ENCODE assay signal across 20 cellular contexts in the genomic region with DNA sequence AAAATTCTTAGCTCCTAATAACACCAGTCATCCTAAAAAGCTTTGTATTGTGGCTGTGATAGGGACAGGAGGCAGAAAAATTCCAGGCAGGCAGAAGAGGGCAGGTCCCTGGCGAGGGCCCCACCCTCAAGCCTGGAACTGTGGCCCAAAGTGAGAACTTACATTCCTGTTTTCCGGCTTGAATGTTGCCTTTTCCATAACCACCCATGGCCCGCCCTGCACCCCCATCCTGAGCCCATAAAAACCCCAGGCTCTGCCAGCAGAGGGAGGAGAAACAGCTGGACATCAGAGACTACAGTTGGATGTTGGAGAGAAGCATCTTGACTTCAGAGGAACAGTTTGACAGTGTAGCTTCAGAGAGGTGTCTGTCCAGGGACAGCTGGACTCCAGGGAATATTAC. TPM values are rescaled to one million over a fixed set of nuclear protein-coding genes. Genes with fewer than 3 reads are reported as not detected.
DNase-seq lines count a peak whose midpoint lies in the region; ATAC-seq and TF ChIP-seq lines count a peak whose summit lies in the region.
"Had no signal": no experiment of that assay in that cellular context is flagged by ENCODE, and none has a peak within 500 bp of the region (broad histone marks: within the 10 kb centered on the region; RNA-seq: fewer than 3 reads in every experiment).

No MANE protein-coding gene starts in this region.

- no peaks in the 10 kb centered on the region for H3K36me3 Mint-ChIP-seq in activated T-helper 17 cell treated with anti-CD3 and anti-CD28 coated beads, Interleukin-2, amount 50 U/mL, for 72 hours (ENCODE audit: low read depth)
- H3K36me3 Mint-ChIP-seq: activated CD4-positive, alpha-beta memory T cell treated with anti-CD3 and anti-CD28 coated beads for 36 hours; activated naive CD4-positive, alpha-beta T cell treated with anti-CD3 and anti-CD28 coated beads, Interleukin-2, amount 50 U/mL, for 72 hours had no signal

- H3K4me1 ChIP-seq in colonic mucosa (no peaks in the 10 kb centered on the region), right atrium auricular region (peaks cover 0 to 23% of the 10 kb centered on the region in 2 donors), sigmoid colon (no peaks in the 10 kb centered on the region)
- H3K4me1 ChIP-seq: BE2C had no signal

- no peak for ATAC-seq in HG02610 (IDR thresholded peaks at IDR 0.05; ENCODE audit: unreplicated experiment)
- no peak for ATAC-seq in activated T-helper 17 cell treated with anti-CD3 and anti-CD28 coated beads, Interleukin-2, amount 50 U/mL, for 72 hours (replicated peaks)
- ATAC-seq: activated naive CD4-positive, alpha-beta T cell treated with anti-CD3 and anti-CD28 coated beads, Interleukin-2, amount 50 U/mL, for 72 hours; activated T-cell treated with anti-CD3 and anti-CD28 coated beads, Interleukin-2, amount 50 U/mL, for 72 hours had no signal

- H3K27me3 ChIP-seq in colonic mucosa (no peaks in the 10 kb centered on the region), right atrium auricular region (no peaks in the 10 kb centered on the region), sigmoid colon (no peaks in the 10 kb centered on the region)
- H3K27me3 ChIP-seq: BE2C, tibial nerve had no signal

- no peaks in the 10 kb centered on the region for H3K9me3 ChIP-seq in colonic mucosa
- no peaks in the 10 kb centered on the region for H3K9me3 ChIP-seq in right atrium auricular region
- H3K9me3 ChIP-seq in sigmoid colon: no peaks in the 10 kb centered on the region
- H3K9me3 ChIP-seq: BE2C, tibial nerve had no signal

- H3K27ac Mint-ChIP-seq in activated T-helper 17 cell treated with anti-CD3 and anti-CD28 coated beads, Interleukin-2, amount 50 U/mL, for 72 hours: no peak overlapping the region
- H3K27ac Mint-ChIP-seq: activated CD4-positive, alpha-beta memory T cell treated with anti-CD3 and anti-CD28 coated beads for 36 hours; activated naive CD4-positive, alpha-beta T cell treated with anti-CD3 and anti-CD28 coated beads, Interleukin-2, amount 50 U/mL, for 72 hours; activated T-cell treated with anti-CD3 and anti-CD28 coated beads, Interleukin-2, amount 50 U/mL, for 72 hours had no signal

- peak; percentile 53 for DNase-seq in DMS 273 (lab: John Stamatoyannopoulos, UW; ENCODE audit: unreplicated experiment)
- DNase-seq in DMS 273 treated with DMSO at 0.1 percent for 48 hours (lab: John Stamatoyannopoulos, UW): no peak
- DNase-seq in colonic mucosa: peak; percentile 34
- DNase-seq in right atrium auricular region (ENCODE audit: low spot score): peak; percentile 58
- peak; percentile 59 for DNase-seq in sigmoid colon
- DNase-seq in cerebellum (ENCODE audit: low spot score): no peak
- DNase-seq: activated CD4-positive, alpha-beta memory T cell treated with anti-CD3 and anti-CD28 coated beads for 36 hours; activated T-cell treated with anti-CD3 and anti-CD28 coated beads, Interleukin-2, amount 50 U/mL, for 72 hours; BE2C; NCI-H1694; stimulated activated CD4-positive, alpha-beta T cell treated with anti-CD3 and anti-CD28 coated beads, Interleukin-1b, Interleukin-23, amount 100 ng/mL, for 48 hours; stimulated activated naive CD4-positive, alpha-beta T cell treated with Interleukin-2 at 50 U/mL for 16 hours had no signal

- TF ChIP-seq CTCF in colonic mucosa (IDR thresholded peaks at IDR 0.05): no peak
- no peak for TF ChIP-seq CTCF in right atrium auricular region (IDR thresholded peaks at IDR 0.05)
- TF ChIP-seq CTCF in sigmoid colon (IDR thresholded peaks at IDR 0.05): no peak

- intact Hi-C loops in colonic mucosa (cut with DNase I): no loop called here
- intact Hi-C loops in sigmoid colon (cut with DNase I): no loop called here

- 31 to 69% methylated on average over 3 of the region's 3 CpGs for WGBS in sigmoid colon, 2 donors

- H3K36me3 ChIP-seq in colonic mucosa (no peaks in the 10 kb centered on the region), right atrium auricular region (no peaks in the 10 kb centered on the region), sigmoid colon (no peaks in the 10 kb centered on the region)
- H3K36me3 ChIP-seq: BE2C, tibial nerve had no signal

- no peak overlapping the region for H3K4me3 Mint-ChIP-seq in activated T-helper 17 cell treated with anti-CD3 and anti-CD28 coated beads, Interleukin-2, amount 50 U/mL, for 72 hours
- H3K4me3 Mint-ChIP-seq: activated CD4-positive, alpha-beta memory T cell treated with anti-CD3 and anti-CD28 coated beads for 36 hours; activated T-cell treated with anti-CD3 and anti-CD28 coated beads, Interleukin-2, amount 50 U/mL, for 72 hours had no signal

- no peaks in the 10 kb centered on the region for H3K9me3 Mint-ChIP-seq in activated T-helper 17 cell treated with anti-CD3 and anti-CD28 coated beads, Interleukin-2, amount 50 U/mL, for 72 hours
- H3K9me3 Mint-ChIP-seq: activated CD4-positive, alpha-beta memory T cell treated with anti-CD3 and anti-CD28 coated beads for 36 hours; activated naive CD4-positive, alpha-beta T cell treated with anti-CD3 and anti-CD28 coated beads, Interleukin-2, amount 50 U/mL, for 72 hours; activated T-cell treated with anti-CD3 and anti-CD28 coated beads, Interleukin-2, amount 50 U/mL, for 72 hours had no signal

- TF ChIP-seq POLR2A in sigmoid colon (IDR thresholded peaks at IDR 0.05): no peak

- TF ChIP-seq EP300 in sigmoid colon (IDR thresholded peaks at IDR 0.05): no peak

- peaks cover 23% of the 10 kb centered on the region for H3K27me3 Mint-ChIP-seq in activated T-helper 17 cell treated with anti-CD3 and anti-CD28 coated beads, Interleukin-2, amount 50 U/mL, for 72 hours

- no peak overlapping the region for H3K27ac ChIP-seq in colonic mucosa
- no peak overlapping the region for H3K27ac ChIP-seq in right atrium auricular region
- no peak overlapping the region for H3K27ac ChIP-seq in sigmoid colon
- H3K27ac ChIP-seq: 22Rv1, SK-N-MC had no signal

- no peak overlapping the region for H3K4me3 ChIP-seq in colonic mucosa
- H3K4me3 ChIP-seq in right atrium auricular region: no peak overlapping the region
- no peak overlapping the region for H3K4me3 ChIP-seq in sigmoid colon
- H3K4me3 ChIP-seq: SK-N-MC, tibial nerve had no signal

- no peaks in the 10 kb centered on the region for H3K4me1 Mint-ChIP-seq in activated T-helper 17 cell treated with anti-CD3 and anti-CD28 coated beads, Interleukin-2, amount 50 U/mL, for 72 hours

- H3K9ac ChIP-seq in colonic mucosa (ENCODE audit: low read depth in 2 of 2, low read length in 2 of 2): no peak overlapping the region

RNA-seq across cellular contexts. Expression of a gene that starts 37.3 kb away (rescaled TPM):
- total RNA-seq in colonic mucosa: 10 to 100 TPM; 26.3 to 34.8 TPM
- total RNA-seq in right atrium auricular region: 10 to 100 TPM; 15.1 to 36.4 TPM
- total RNA-seq in sigmoid colon: 1 to 10 TPM; 3.3 to 10.0 (median 6.8) TPM
- 10 to 100 TPM in 1 of 3 donors, 1 to 10 TPM in 2; 1.8 to 22.1 (median 3.2) TPM for polyA plus RNA-seq in sigmoid colon
- not detected for total RNA-seq in activated T-helper 17 cell treated with anti-CD3 and anti-CD28 coated beads, Interleukin-2, amount 50 U/mL, for 72 hours
- total RNA-seq in cerebellum: 4.4 TPM
- total RNA-seq: activated CD4-positive, alpha-beta memory T cell treated with anti-CD3 and anti-CD28 coated beads for 36 hours; activated naive CD4-positive, alpha-beta T cell treated with anti-CD3 and anti-CD28 coated beads, Interleukin-2, amount 50 U/mL, for 72 hours; myocyte; T-helper 2 cell treated with Interferon-gamma antibody and Interleukin-4, amounts not matched to agents 100 ng/mL and 5 ng/mL, for 36 hours had no signal

Comparison
In these comparisons a context has a peak if more than half of its experiments do, and no peak if none do; other contexts are left out.
1. DNase-seq: peak in DMS 273 (single experiment), colonic mucosa (single experiment), right atrium auricular region (single experiment) and sigmoid colon (single experiment); none in DMS 273 treated with DMSO at 0.1 percent for 48 hours (single experiment) and cerebellum (single experiment).